Comparison of ENCODE assay signal across 23 cellular contexts in genomic region chr5:179368016-179368805, GRCh38. TPM values are rescaled to one million over a fixed set of nuclear protein-coding genes. Genes with fewer than 3 reads are reported as not detected.
DNase-seq lines count a peak whose midpoint lies in the region; ATAC-seq and TF ChIP-seq lines count a peak whose summit lies in the region.
"Had no signal": no experiment of that assay in that cellular context is flagged by ENCODE, and none has a peak within 500 bp of the region (broad histone marks: within the 10 kb centered on the region; RNA-seq: fewer than 3 reads in every experiment).

No MANE protein-coding gene starts in this region.

- no peaks in the 10 kb centered on the region for H3K9me1 ChIP-seq in IMR-90 (ENCODE audit: insufficient read depth, low read length)

- no peak overlapping the region for H2BK15ac ChIP-seq in IMR-90 (ENCODE audit: low read depth, low read length)

- dilution Hi-C loops in IMR-90 (cut with HindIII; ENCODE audit: low sequenced_read_pairs, unreplicated experiment) = no loop called here

- H3K27ac ChIP-seq in IMR-90 (ENCODE audit: insufficient read depth, low read length) (no peak overlapping the region), lower lobe of right lung (no peak overlapping the region)
- H3K27ac ChIP-seq: 22Rv1, BLaER1, PC-9, RWPE1 had no signal

- no peaks in the 10 kb centered on the region for H3K36me3 ChIP-seq in IMR-90 (ENCODE audit: control insufficient read depth, insufficient read depth, low read length)
- H3K36me3 ChIP-seq in lower lobe of right lung = no peaks in the 10 kb centered on the region
- H3K36me3 ChIP-seq: BLaER1 had no signal

- no peak overlapping the region for H2AK5ac ChIP-seq in IMR-90 (ENCODE audit: low read depth, low read length)

- H3K4me1 ChIP-seq in IMR-90 (ENCODE audit: control insufficient read depth, insufficient read depth, low read length) (no peaks in the 10 kb centered on the region; the same call in 1 of the 2 replicates), lower lobe of right lung (no peaks in the 10 kb centered on the region)
- H3K4me1 ChIP-seq: BLaER1, Caco-2 had no signal

- H3K14ac ChIP-seq in IMR-90 (replicated peaks; ENCODE audit: low read depth, low read length) = no peak overlapping the region

- TF ChIP-seq RAD21 in IMR-90 (IDR thresholded peaks at IDR 0.05; ENCODE audit: low read length) = no peak

- H3K27me3 Mint-ChIP-seq in T-helper 2 cell treated with Interferon-gamma antibody and Interleukin-4, amounts not matched to agents 5 μg/mL and 100 μg/mL, for 36 hours (ENCODE audit: low read depth) = no peaks in the 10 kb centered on the region

- H4K20me1 ChIP-seq in IMR-90 (ENCODE audit: insufficient read depth, low read length) = no peaks in the 10 kb centered on the region
- H4K20me1 ChIP-seq: BLaER1 had no signal

- 76% methylated on average over 4 of the region's 21 CpGs; no CpG with 5 or more reads in 1 of the 2 experiments for WGBS in IMR-90 (ENCODE audit: extremely low coverage in 2 of 2, insufficient read length in 1 of 2), 2 experiments

- no peaks in the 10 kb centered on the region for H3K9me3 Mint-ChIP-seq in T-helper 2 cell treated with Interferon-gamma antibody and Interleukin-4, amounts not matched to agents 5 μg/mL and 100 μg/mL, for 36 hours

- intact Hi-C loops in IMR-90 (cut with micrococcal nuclease) (no loop called here), lower lobe of right lung (cut with DNase I) (no loop called here)

- no peak overlapping the region for H3K23ac ChIP-seq in IMR-90 (ENCODE audit: low read depth, low read length)

- CTCF ChIA-PET in IMR-90 (lab: Yijun Ruan, JAX) = no interaction called here

- H3K4me1 Mint-ChIP-seq in T-helper 2 cell treated with Interferon-gamma antibody and Interleukin-4, amounts not matched to agents 5 μg/mL and 100 μg/mL, for 36 hours (ENCODE audit: low read depth) = no peaks in the 10 kb centered on the region
- H3K4me1 Mint-ChIP-seq: CD4-positive, alpha-beta memory T cell; H9 had no signal

- no peak overlapping the region for H3K18ac ChIP-seq in IMR-90 (ENCODE audit: low read depth, low read length)

- peak overlapping the region; percentile 25 for H2AFZ ChIP-seq in IMR-90 (replicated peaks; ENCODE audit: low read length, poor library complexity)
- H2AFZ ChIP-seq: PC-9 had no signal

- no peak overlapping the region for H3K27ac Mint-ChIP-seq in T-helper 2 cell treated with Interferon-gamma antibody and Interleukin-4, amounts not matched to agents 5 μg/mL and 100 μg/mL, for 36 hours
- H3K27ac Mint-ChIP-seq: CD4-positive, alpha-beta memory T cell; H9 had no signal

- H3K4ac ChIP-seq in IMR-90 (ENCODE audit: low read depth, low read length) = no peak overlapping the region

- no peak overlapping the region for H3K4me3 ChIP-seq in IMR-90 (ENCODE audit: insufficient read depth, low read depth, low read length)
- no peak overlapping the region for H3K4me3 ChIP-seq in lower lobe of right lung
- H3K4me3 ChIP-seq: BLaER1, PC-9 had no signal

- no peak overlapping the region for H4K8ac ChIP-seq in IMR-90 (ENCODE audit: low read depth in 2 of 2, low read length in 2 of 2)

- H2AK9ac ChIP-seq in IMR-90 (replicated peaks; ENCODE audit: low read depth, low read length, poor library complexity) = peak overlapping the region; percentile 20

- H3K9me3 ChIP-seq in IMR-90 (ENCODE audit: control insufficient read depth, insufficient read depth, low read length) (0 out of 2 replicates have a peak, but pooled peaks cover 3% of the 10 kb centered on the region), lower lobe of right lung (no peaks in the 10 kb centered on the region)
- H3K9me3 ChIP-seq: Caco-2 had no signal

- TF ChIP-seq CTCF in IMR-90 (conservative IDR thresholded peaks at IDR 0.05; ENCODE audit: low read depth, low read length) (no peak), lower lobe of right lung (IDR thresholded peaks at IDR 0.05) (no peak)

- H4K5ac ChIP-seq in IMR-90 (ENCODE audit: low read depth, low read length) = no peak overlapping the region

- no peak overlapping the region for H4K91ac ChIP-seq in IMR-90 (ENCODE audit: insufficient read depth, low read depth, low read length)

- no peaks in the 10 kb centered on the region for H3K36me3 Mint-ChIP-seq in T-helper 2 cell treated with Interferon-gamma antibody and Interleukin-4, amounts not matched to agents 5 μg/mL and 100 μg/mL, for 36 hours (ENCODE audit: low read depth)
- H3K36me3 Mint-ChIP-seq: CD4-positive, alpha-beta memory T cell had no signal

- H3K79me1 ChIP-seq in IMR-90 (ENCODE audit: low read depth in 1 of 2, low read length in 2 of 2) = no peaks in the 10 kb centered on the region

- in situ Hi-C loops in IMR-90 (cut with MboI; ENCODE audit: low sequenced_read_pairs) = no loop called here

- no peak overlapping the region for H3K4me2 ChIP-seq in IMR-90 (ENCODE audit: low read depth, low read length)
- H3K4me2 ChIP-seq: BLaER1, PC-9 had no signal

- H2BK5ac ChIP-seq in IMR-90 (ENCODE audit: low read depth, low read length, poor library complexity, severe bottlenecking) = no peak overlapping the region

- H3K9ac ChIP-seq in IMR-90 (ENCODE audit: low read depth, low read length) = no peak overlapping the region
- H3K9ac ChIP-seq: BLaER1 had no signal

- peak; percentile 53 for DNase-seq in activated effector memory CD4-positive, alpha-beta T cell treated with anti-CD3 and anti-CD28 coated beads, Interleukin-2, amount 50 U/mL, for 16 hours
- DNase-seq in activated effector memory CD4-positive, alpha-beta T cell treated with Interleukin-2 at 50 U/mL for 16 hours = no peak
- DNase-seq in IMR-90 = no peak
- DNase-seq in lower lobe of right lung = peak; percentile 40
- DNase-seq in retina = peak; percentile 40
- no peak for DNase-seq in T-helper 2 cell treated with Interferon-gamma antibody and Interleukin-4, amounts not matched to agents 5 μg/mL and 100 μg/mL, for 36 hours (ENCODE audit: low spot score)
- DNase-seq: ACHN; Caco-2; CD4-positive, alpha-beta memory T cell; DMS79 treated with DMSO at 0.1 percent for 48 hours; H9; KG1; NCI-H1092; NCI-H1436 treated with DMSO at 0.1 percent for 48 hours; NCI-H1930; NCI-H2227 treated with DMSO at 0.1 percent for 48 hours; NCI-H510A; PC-9 had no signal

- no peak for TF ChIP-seq POLR2A in IMR-90 (IDR thresholded peaks at IDR 0.05; ENCODE audit: low read depth, low read length)

- ATAC-seq in IMR-90 (ENCODE audit: low read depth) (no peak), lower lobe of right lung (no peak), HG03457 (IDR thresholded peaks at IDR 0.05; ENCODE audit: unreplicated experiment) (no peak), HG02678 (IDR thresholded peaks at IDR 0.05; ENCODE audit: unreplicated experiment) (no peak)

- no peak overlapping the region for H2BK120ac ChIP-seq in IMR-90 (ENCODE audit: low read depth, low read length)

- POLR2A ChIA-PET in IMR-90 (lab: Charles Lee; ENCODE audit: unreplicated experiment) = no interaction called here

- no TSS peak for BruUV-seq in IMR-90 (replicated peaks; lab: Mats Ljungman, UMichigan)

- H3K27me3 ChIP-seq in IMR-90 (ENCODE audit: control insufficient read depth, insufficient read depth, low read length) (peaks cover 3% of the 10 kb centered on the region; the same call in 1 of the 2 replicates), lower lobe of right lung (ENCODE audit: low read depth) (no peaks in the 10 kb centered on the region)
- H3K27me3 ChIP-seq: BLaER1 had no signal

- no peak overlapping the region for H2BK20ac ChIP-seq in IMR-90 (ENCODE audit: low read depth, low read length)

- H3K56ac ChIP-seq in IMR-90 (ENCODE audit: extremely low read depth, insufficient read depth, low read length) = no peak overlapping the region

- no peak overlapping the region for H3K4me3 Mint-ChIP-seq in T-helper 2 cell treated with Interferon-gamma antibody and Interleukin-4, amounts not matched to agents 5 μg/mL and 100 μg/mL, for 36 hours
- H3K4me3 Mint-ChIP-seq: CD4-positive, alpha-beta memory T cell; H9 had no signal

TF ChIP-seq in IMR-90, 13 proteins besides CTCF, POLR2A, EP300 and RAD21:
- no peak for TF ChIP-seq USF2 (IDR thresholded peaks at IDR 0.05; ENCODE audit: low read depth, low read length)
- TF ChIP-seq CHD1 (IDR thresholded peaks at IDR 0.05; ENCODE audit: low read depth, low read length) = no peak
- no peak for TF ChIP-seq MXI1 (IDR thresholded peaks at IDR 0.05; ENCODE audit: borderline replicate concordance, low read depth, low read length)
- TF ChIP-seq ELK1 (IDR thresholded peaks at IDR 0.05; ENCODE audit: borderline replicate concordance, low read depth, low read length) = no peak
- TF ChIP-seq BHLHE40 (IDR thresholded peaks at IDR 0.05; ENCODE audit: low read depth, low read length) = no peak
- TF ChIP-seq MAFK (IDR thresholded peaks at IDR 0.05; ENCODE audit: low read depth, low read length) = no peak
- no peak for TF ChIP-seq RCOR1 (IDR thresholded peaks at IDR 0.05; ENCODE audit: insufficient replicate concordance, low read length)
- no peak for TF ChIP-seq NFE2L2 (IDR thresholded peaks at IDR 0.05; ENCODE audit: low read depth, low read length)
- no peak for TF ChIP-seq CEBPB (IDR thresholded peaks at IDR 0.05; ENCODE audit: low read depth, low read length)
- no peak for TF ChIP-seq FOS (IDR thresholded peaks at IDR 0.05; ENCODE audit: low read depth, low read length)

RNA-seq across cellular contexts. Expression of gene ADAMTS2, which starts 22.9 kb away (rescaled TPM):
- total RNA-seq in IMR-90 (2012; rRNA removed) (18.3 and 19.0 TPM in 2 replicates), lower lobe of right lung (13.0 TPM)
- 58.8 and 68.2 TPM in 2 replicates for polyA plus RNA-seq in IMR-90 (2012; rRNA removed)
- 45.1 and 77.2 TPM in 2 replicates for polyA plus RNA-seq in IMR-90 (2012; cell fraction: cytosol; rRNA removed)
- 77.0 and 118 TPM in 2 replicates for polyA plus RNA-seq in IMR-90 (2012; cell fraction: nucleus; rRNA removed; ENCODE audit: low replicate concordance)
- total RNA-seq: CD4-positive, alpha-beta memory T cell; PC-9 had no signal

Comparison
In these comparisons a context has a peak if more than half of its experiments do, and no peak if none do; other contexts are left out.
1. DNase-seq: peak in activated effector memory CD4-positive, alpha-beta T cell treated with anti-CD3 and anti-CD28 coated beads, Interleukin-2, amount 50 U/mL, for 16 hours (single experiment), lower lobe of right lung (single experiment) and retina (single experiment); none in activated effector memory CD4-positive, alpha-beta T cell treated with Interleukin-2 at 50 U/mL for 16 hours (single experiment), IMR-90 (single experiment) and T-helper 2 cell treated with Interferon-gamma antibody and Interleukin-4, amounts not matched to agents 5 μg/mL and 100 μg/mL, for 36 hours (single experiment).